9 cellular contexts compared by ENCODE assay signal in the genomic region with DNA sequence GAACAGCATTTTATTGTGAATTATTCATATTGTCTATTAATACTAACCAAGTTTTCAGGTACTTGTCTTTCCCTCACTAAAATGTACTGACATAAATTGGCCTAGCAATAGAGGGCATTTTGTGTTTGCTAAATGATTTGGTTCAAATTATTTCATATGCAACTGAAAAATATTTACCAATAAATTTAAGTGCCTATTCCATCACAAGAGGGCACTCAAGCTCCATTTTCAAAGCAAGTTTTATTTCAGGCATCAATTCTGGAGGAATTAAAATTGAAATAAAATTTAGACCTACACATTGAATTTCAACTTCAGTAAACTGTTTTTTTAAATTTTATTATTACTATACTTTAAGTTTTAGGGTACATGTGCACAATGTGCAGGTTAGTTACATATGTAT.
A peak's percentile ranks its signal among the peaks of the same experiment; 100 is the strongest.
DNase-seq lines count a peak whose midpoint lies in the region; ATAC-seq and TF ChIP-seq lines count a peak whose summit lies in the region.
"Had no signal": no experiment of that assay in that cellular context is flagged by ENCODE, and none has a peak within 500 bp of the region (broad histone marks: within the 10 kb centered on the region; RNA-seq: fewer than 3 reads in every experiment).

No MANE protein-coding gene starts in this region.

- no peak overlapping the region for H3K4me2 ChIP-seq in osteoblast (ENCODE audit: insufficient read depth, low read length)

- no peak overlapping the region for H3K27ac ChIP-seq in osteoblast (ENCODE audit: low read depth, low read length)

- ATAC-seq in GM21825 (IDR thresholded peaks at IDR 0.05; ENCODE audit: unreplicated experiment), result no peak

- H4K20me1 ChIP-seq in osteoblast (ENCODE audit: insufficient read depth, low read length), result no peaks in the 10 kb centered on the region

- H3K27me3 Mint-ChIP-seq in chondrocyte (ENCODE audit: low read depth), result peaks cover 25% of the 10 kb centered on the region
- peaks cover 8% of the 10 kb centered on the region for H3K27me3 Mint-ChIP-seq in activated naive CD4-positive, alpha-beta T cell treated with anti-CD3 and anti-CD28 coated beads, Interleukin-2, amount 10 ng/mL, durations not matched to agents 7 days and 5 days

- H3K4me3 ChIP-seq in GM06990 (replicated peaks; ENCODE audit: low read depth, low read length) (no peak overlapping the region), osteoblast (ENCODE audit: insufficient read depth, low read length) (no peak overlapping the region)

- no peak overlapping the region for H3K4me3 Mint-ChIP-seq in chondrocyte (ENCODE audit: unreplicated experiment)
- H3K4me3 Mint-ChIP-seq in activated naive CD4-positive, alpha-beta T cell treated with anti-CD3 and anti-CD28 coated beads, Interleukin-2, amount 10 ng/mL, durations not matched to agents 7 days and 5 days, result no peak overlapping the region
- H3K4me3 Mint-ChIP-seq: activated naive CD8-positive, alpha-beta T cell had no signal

- H3K27me3 ChIP-seq in GM06990 (replicated peaks; ENCODE audit: control insufficient read depth, insufficient read depth, low read length), result no peaks in the 10 kb centered on the region
- H3K27me3 ChIP-seq in osteoblast (ENCODE audit: insufficient read depth, low read length), result no peaks in the 10 kb centered on the region

- H3K4me1 Mint-ChIP-seq in chondrocyte (ENCODE audit: low read depth), result no peaks in the 10 kb centered on the region
- no peaks in the 10 kb centered on the region for H3K4me1 Mint-ChIP-seq in activated naive CD4-positive, alpha-beta T cell treated with anti-CD3 and anti-CD28 coated beads, Interleukin-2, amount 10 ng/mL, durations not matched to agents 7 days and 5 days

- no peak for DNase-seq in GM06990 (ENCODE audit: extremely low read depth, insufficient read length)
- peak; percentile 2 for DNase-seq in NCI-H1048 (lab: John Stamatoyannopoulos, UW)
- no peak for DNase-seq in chondrocyte (ENCODE audit: low spot score)
- no peak for DNase-seq in osteoblast (ENCODE audit: insufficient read length, low spot score, missing footprints)
- DNase-seq in nucleus accumbens (lab: John Stamatoyannopoulos, UW), result no peak
- no peak for DNase-seq in stimulated activated CD4-positive, alpha-beta T cell treated with anti-CD3 and anti-CD28 coated beads, Interleukin-1b, Interleukin-23, amount 100 ng/mL, for 48 hours
- no peak for DNase-seq in activated naive CD4-positive, alpha-beta T cell treated with anti-CD3 and anti-CD28 coated beads, Interleukin-2, amount 10 ng/mL, durations not matched to agents 7 days and 5 days

- CTCF ChIA-PET in activated naive CD4-positive, alpha-beta T cell treated with anti-CD3 and anti-CD28 coated beads, Interleukin-2, amount 10 ng/mL, durations not matched to agents 7 days and 5 days (lab: Charles Lee), result no interaction called here

- peaks cover 5% of the 10 kb centered on the region for H3K9me3 Mint-ChIP-seq in chondrocyte (ENCODE audit: low read depth)
- no peaks in the 10 kb centered on the region for H3K9me3 Mint-ChIP-seq in activated naive CD4-positive, alpha-beta T cell treated with anti-CD3 and anti-CD28 coated beads, Interleukin-2, amount 10 ng/mL, durations not matched to agents 7 days and 5 days

- H2AFZ ChIP-seq in osteoblast (ENCODE audit: low read length), result no peak overlapping the region

- peak; percentile 33 for TF ChIP-seq CTCF in GM06990 (IDR thresholded peaks at IDR 0.05; ENCODE audit: insufficient read depth, low read length, poor library complexity, severe bottlenecking)
- peak; percentile 83 for TF ChIP-seq CTCF in chondrocyte (IDR thresholded peaks at IDR 0.05)
- peak; percentile 49 for TF ChIP-seq CTCF in osteoblast (IDR thresholded peaks at IDR 0.05; ENCODE audit: extremely low read depth, low read depth, low read length)

- H3K27ac Mint-ChIP-seq in chondrocyte (ENCODE audit: unreplicated experiment), result no peak overlapping the region
- H3K27ac Mint-ChIP-seq in activated naive CD4-positive, alpha-beta T cell treated with anti-CD3 and anti-CD28 coated beads, Interleukin-2, amount 10 ng/mL, durations not matched to agents 7 days and 5 days, result no peak overlapping the region
- H3K27ac Mint-ChIP-seq: activated naive CD8-positive, alpha-beta T cell had no signal

- H3K36me3 ChIP-seq in GM06990 (ENCODE audit: control insufficient read depth, insufficient read depth, low read length) (no peaks in the 10 kb centered on the region), osteoblast (ENCODE audit: insufficient read depth, low read length) (no peaks in the 10 kb centered on the region)

- no peaks in the 10 kb centered on the region for H3K4me1 ChIP-seq in osteoblast (ENCODE audit: insufficient read depth, low read length)

- H3K79me2 ChIP-seq in osteoblast (ENCODE audit: insufficient read depth, low read length), result no peaks in the 10 kb centered on the region

- peaks cover 5% of the 10 kb centered on the region for H3K36me3 Mint-ChIP-seq in chondrocyte (ENCODE audit: low read depth)
- no peaks in the 10 kb centered on the region for H3K36me3 Mint-ChIP-seq in activated naive CD4-positive, alpha-beta T cell treated with anti-CD3 and anti-CD28 coated beads, Interleukin-2, amount 10 ng/mL, durations not matched to agents 7 days and 5 days
- H3K36me3 Mint-ChIP-seq: activated naive CD8-positive, alpha-beta T cell had no signal

- H3K9me3 ChIP-seq in osteoblast (ENCODE audit: low read depth, low read length), result no peaks in the 10 kb centered on the region

Comparison
In these comparisons a context has a peak if more than half of its experiments do, and no peak if none do; other contexts are left out.
1. CTCF ChIP-seq: peak in every context shown above with its lines; median percentile 83 in chondrocyte; 49 in osteoblast; 33 in GM06990.